9 cellular contexts compared by ENCODE assay signal in the genomic region with DNA sequence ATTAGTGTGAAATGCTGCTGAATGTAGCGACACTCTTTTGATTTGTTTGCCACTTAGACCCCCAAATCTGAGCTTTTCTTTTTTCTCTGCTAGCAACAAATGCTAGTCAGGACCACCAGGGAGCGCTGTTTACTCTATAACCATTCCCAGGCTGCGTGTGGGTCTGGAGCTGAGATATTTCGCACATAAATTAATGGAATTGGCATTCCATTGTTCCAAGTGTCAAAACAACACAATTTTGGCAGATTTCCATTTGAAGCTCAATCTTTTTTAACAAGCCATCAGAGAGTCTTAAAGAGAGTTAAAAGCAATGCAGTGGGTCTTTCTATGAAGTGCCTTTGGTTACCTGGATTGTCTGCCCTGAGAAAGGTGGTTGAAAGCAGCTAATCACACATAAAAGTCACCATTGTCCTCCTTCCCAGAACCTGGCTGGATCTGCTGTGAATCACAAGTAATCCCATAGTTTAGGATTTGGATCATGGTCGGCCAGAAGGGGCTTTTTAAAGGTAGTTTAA. TPM values are rescaled to one million over a fixed set of nuclear protein-coding genes. Genes with fewer than 3 reads are reported as not detected.
DNase-seq lines count a peak whose midpoint lies in the region; ATAC-seq and TF ChIP-seq lines count a peak whose summit lies in the region.
"Had no signal": no experiment of that assay in that cellular context is flagged by ENCODE, and none has a peak within 500 bp of the region (broad histone marks: within the 10 kb centered on the region; RNA-seq: fewer than 3 reads in every experiment).

No MANE protein-coding gene starts in this region.

- peak in 1 of 2 donors; percentile 39 for ATAC-seq in lower lobe of right lung
- no peak for ATAC-seq in GM21528 (IDR thresholded peaks at IDR 0.05; ENCODE audit: low FRiP score, unreplicated experiment)
- ATAC-seq in HG03378 (IDR thresholded peaks at IDR 0.05; ENCODE audit: unreplicated experiment) = no peak

- H3K4me3 ChIP-seq in cardiac fibroblast (replicated peaks in 1 of 2; ENCODE audit: low read depth in 2 of 2, low read length in 2 of 2) (no peak overlapping the region), lower lobe of right lung (no peak overlapping the region)
- H3K4me3 ChIP-seq: BLaER1 treated with 17β-estradiol and CSF1 and Interleukin-3, amounts not matched to agents 10 nM and 100 nM had no signal

- no peaks in the 10 kb centered on the region for H3K9me3 ChIP-seq in lower lobe of right lung

- TF ChIP-seq CTCF in cardiac fibroblast (IDR thresholded peaks at IDR 0.05; ENCODE audit: low read depth, low read length) (peak; percentile 31), lower lobe of right lung (IDR thresholded peaks at IDR 0.05) (peak; percentile 73)

- H3K4me1 ChIP-seq in lower lobe of right lung = no peaks in the 10 kb centered on the region
- H3K4me1 ChIP-seq: BLaER1 treated with 17β-estradiol and CSF1 and Interleukin-3, amounts not matched to agents 10 nM and 100 nM had no signal

- no peak overlapping the region for H3K27ac ChIP-seq in lower lobe of right lung
- H3K27ac ChIP-seq: BLaER1 treated with 17β-estradiol and CSF1 and Interleukin-3, amounts not matched to agents 10 nM and 100 nM had no signal

- intact Hi-C loops in lower lobe of right lung (cut with DNase I) = no loop called here

- H3K27me3 ChIP-seq in lower lobe of right lung (ENCODE audit: low read depth) = peaks cover 15% of the 10 kb centered on the region

- H3K36me3 ChIP-seq in lower lobe of right lung = no peaks in the 10 kb centered on the region
- H3K36me3 ChIP-seq: BLaER1 treated with 17β-estradiol and CSF1 and Interleukin-3, amounts not matched to agents 10 nM and 100 nM had no signal

- DNase-seq in NCI-H2081 (lab: John Stamatoyannopoulos, UW) = peak; percentile 3 to 6
- DNase-seq in NCI-H2081 treated with DMSO at 0.1 percent for 48 hours (lab: John Stamatoyannopoulos, UW) = no peak
- DNase-seq in NCI-H2029 (lab: John Stamatoyannopoulos, UW) = peak; percentile 15
- peak; percentile 5 to 31 for DNase-seq in cardiac fibroblast (ENCODE audit: low read depth in 2 of 2)
- no peak for DNase-seq in lower lobe of right lung
- no peak for DNase-seq in GM03348 (ENCODE audit: low spot score)

RNA-seq across cellular contexts. Expression of gene TMEM132C, which starts 7.4 kb away (rescaled TPM):
- 1.6 TPM for total RNA-seq in lower lobe of right lung

Comparison
In these comparisons a context has a peak if more than half of its experiments do, and no peak if none do; other contexts are left out.
1. DNase-seq: peak in NCI-H2081 (2 of 2), NCI-H2029 (single experiment) and cardiac fibroblast (2 of 2); none in NCI-H2081 treated with DMSO at 0.1 percent for 48 hours (single experiment), lower lobe of right lung (single experiment) and GM03348 (single experiment).